In genomic region chr19:36246006-36246391, GRCh38 we compare ENCODE assay signal across 9 cellular contexts. TPM values are rescaled to one million over a fixed set of nuclear protein-coding genes. Genes with fewer than 3 reads are reported as not detected.
A peak's percentile ranks its signal among the peaks of the same experiment; 100 is the strongest.
DNase-seq lines count a peak whose midpoint lies in the region; ATAC-seq and TF ChIP-seq lines count a peak whose summit lies in the region.
"Had no signal": no experiment of that assay in that cellular context is flagged by ENCODE, and none has a peak within 500 bp of the region (broad histone marks: within the 10 kb centered on the region; RNA-seq: fewer than 3 reads in every experiment).

No MANE protein-coding gene starts in this region.

- peak overlapping the region; percentile 65 for H3K9ac ChIP-seq in mesenchymal stem cell (ENCODE audit: low read length)

- no peak for DNase-seq in activated CD4-positive, alpha-beta T cell treated with anti-CD3 and anti-CD28 coated beads, Interleukin-2, amount 10 ng/mL, durations not matched to agents 24 days and 14 days
- no peak for DNase-seq in activated CD4-positive, alpha-beta T cell treated with anti-CD3 and anti-CD28 coated beads for 1 hour
- DNase-seq in dorsolateral prefrontal cortex, result peak in 4 of 10 donors; percentile 7 to 60 (median 20)
- DNase-seq in mesenchymal stem cell, result no peak
- DNase-seq in DMS79 treated with DMSO at 0.1 percent for 48 hours (lab: John Stamatoyannopoulos, UW), result no peak

- H3K4me3 Mint-ChIP-seq in activated CD4-positive, alpha-beta T cell treated with anti-CD3 and anti-CD28 coated beads, Interleukin-2, amount 10 ng/mL, durations not matched to agents 24 days and 14 days, result peak overlapping the region; percentile 35
- H3K4me3 Mint-ChIP-seq: T-helper 1 cell treated with Interleukin-12 subunit alpha and Interleukin-12 subunit beta and Interleukin-4 antibody, amounts not matched to agents 30 μg/mL and 1 μg/mL, for 36 hours had no signal

- peak overlapping the region; percentile 57 for H4K91ac ChIP-seq in mesenchymal stem cell (ENCODE audit: low read length)

- no peak overlapping the region for H3K27ac Mint-ChIP-seq in activated CD4-positive, alpha-beta T cell treated with anti-CD3 and anti-CD28 coated beads, Interleukin-2, amount 10 ng/mL, durations not matched to agents 24 days and 14 days
- H3K27ac Mint-ChIP-seq: T-helper 1 cell treated with Interleukin-12 subunit alpha and Interleukin-12 subunit beta and Interleukin-4 antibody, amounts not matched to agents 30 μg/mL and 1 μg/mL, for 36 hours had no signal

- peaks cover 8% of the 10 kb centered on the region for H3K4me1 ChIP-seq in mesenchymal stem cell (ENCODE audit: control insufficient read depth, insufficient read depth, low read depth, low read length)

- H3K18ac ChIP-seq in mesenchymal stem cell (ENCODE audit: low read depth in 1 of 2, low read length in 2 of 2), result no peak overlapping the region

- H3K36me3 ChIP-seq in mesenchymal stem cell (ENCODE audit: control insufficient read depth in 1 of 2, insufficient read depth in 2 of 2, low read depth in 1 of 2, low read length in 2 of 2), result peaks cover 0 to 3% of the 10 kb centered on the region in 2 experiments

- H2AK5ac ChIP-seq in mesenchymal stem cell (ENCODE audit: low read length, severe bottlenecking), result no peak overlapping the region

- no peak overlapping the region for H3K4ac ChIP-seq in mesenchymal stem cell (ENCODE audit: low read depth in 1 of 2, low read length in 2 of 2)

- H3K4me1 Mint-ChIP-seq in activated CD4-positive, alpha-beta T cell treated with anti-CD3 and anti-CD28 coated beads, Interleukin-2, amount 10 ng/mL, durations not matched to agents 24 days and 14 days, result no peaks in the 10 kb centered on the region

- no peak overlapping the region for H2BK15ac ChIP-seq in mesenchymal stem cell (ENCODE audit: low read depth, poor library complexity, severe bottlenecking)

- intact Hi-C loops in activated CD4-positive, alpha-beta T cell treated with anti-CD3 and anti-CD28 coated beads, Interleukin-2, amount 10 ng/mL, durations not matched to agents 24 days and 14 days (cut with micrococcal nuclease), result no loop called here
- intact Hi-C loops in dorsolateral prefrontal cortex (cut with DNase I), result no loop called here

- H3K36me3 Mint-ChIP-seq in activated CD4-positive, alpha-beta T cell treated with anti-CD3 and anti-CD28 coated beads, Interleukin-2, amount 10 ng/mL, durations not matched to agents 24 days and 14 days (ENCODE audit: low read depth), result peaks cover 12% of the 10 kb centered on the region

- H3K4me3 ChIP-seq in dorsolateral prefrontal cortex (peak overlapping the region; percentile 25 to 76 (median 64)), mesenchymal stem cell (ENCODE audit: insufficient read depth in 1 of 2, low read depth in 1 of 2, low read length in 2 of 2) (peak overlapping the region in 1 of 2 experiments; percentile 76)

- peak overlapping the region in 1 of 2 experiments; percentile 18 for H3K14ac ChIP-seq in mesenchymal stem cell (ENCODE audit: low read length in 2 of 2)

- WGBS in mesenchymal stem cell, result 92% methylated on average over 28 of the region's 28 CpGs

- peaks cover 25% of the 10 kb centered on the region for H3K9me3 Mint-ChIP-seq in activated CD4-positive, alpha-beta T cell treated with anti-CD3 and anti-CD28 coated beads, Interleukin-2, amount 10 ng/mL, durations not matched to agents 24 days and 14 days

- no peak overlapping the region for H4K8ac ChIP-seq in mesenchymal stem cell (ENCODE audit: low read length)

- H3K79me1 ChIP-seq in mesenchymal stem cell (replicated peaks; ENCODE audit: low read length, poor library complexity, severe bottlenecking), result no peaks in the 10 kb centered on the region

- H2BK120ac ChIP-seq in mesenchymal stem cell (ENCODE audit: low read depth, low read length), result no peak overlapping the region

- H3K27ac ChIP-seq in dorsolateral prefrontal cortex (peak overlapping the region in 37 of 59 donors; percentile 7 to 84 (median 57)), mesenchymal stem cell (ENCODE audit: low read length, poor library complexity, severe bottlenecking) (no peak overlapping the region), temporal lobe (ENCODE audit: low read depth, low read length) (peak overlapping the region; percentile 3)

- no peak overlapping the region for H3K23ac ChIP-seq in mesenchymal stem cell (ENCODE audit: low read length in 2 of 2)

- no peak overlapping the region for H2BK12ac ChIP-seq in mesenchymal stem cell (ENCODE audit: low read length in 2 of 2)

- H3K9me3 ChIP-seq in mesenchymal stem cell (ENCODE audit: control insufficient read depth, low read length), result no peaks in the 10 kb centered on the region

- ATAC-seq in GM18498 (IDR thresholded peaks at IDR 0.05; ENCODE audit: unreplicated experiment) (no peak), HG02970 (IDR thresholded peaks at IDR 0.05; ENCODE audit: low FRiP score, unreplicated experiment) (no peak)

- no peak overlapping the region for H2BK5ac ChIP-seq in mesenchymal stem cell (ENCODE audit: low read depth, low read length, poor library complexity, severe bottlenecking)

- H3K4me2 ChIP-seq in mesenchymal stem cell (ENCODE audit: low read length, poor library complexity, severe bottlenecking), result no peak overlapping the region

- H2AFZ ChIP-seq in mesenchymal stem cell (ENCODE audit: low read depth, low read length), result no peak overlapping the region

- TF ChIP-seq CTCF in dorsolateral prefrontal cortex (IDR thresholded peaks at IDR 0.05 in 54 of 56, conservative IDR thresholded peaks at IDR 0.05 in 2 of 56; ENCODE audit: low read depth in 1 of 56, partially characterized antibody in 56 of 56), result no peak

- no peaks in the 10 kb centered on the region for H3K27me3 ChIP-seq in dorsolateral prefrontal cortex
- peaks cover 5 to 15% of the 10 kb centered on the region in 2 experiments for H3K27me3 ChIP-seq in mesenchymal stem cell (ENCODE audit: control insufficient read depth in 1 of 2, insufficient read depth in 1 of 2, low read length in 2 of 2)

- peaks cover 4% of the 10 kb centered on the region for H3K27me3 Mint-ChIP-seq in activated CD4-positive, alpha-beta T cell treated with anti-CD3 and anti-CD28 coated beads, Interleukin-2, amount 10 ng/mL, durations not matched to agents 24 days and 14 days

RNA-seq across cellular contexts. Expression of gene ZNF146, which starts 31.1 kb away (rescaled TPM):
- total RNA-seq in activated CD4-positive, alpha-beta T cell treated with anti-CD3 and anti-CD28 coated beads, Interleukin-2, amount 10 ng/mL, durations not matched to agents 24 days and 14 days, result 84.6 and 90.3 TPM in 2 replicates
- 100 to 1,000 TPM in 1 of 120 experiments, 10 to 100 TPM in 119; 35.9 to 116 (median 55.5) TPM for total RNA-seq in dorsolateral prefrontal cortex
- polyA plus RNA-seq in mesenchymal stem cell (2013, experiment 1 of 2), result 40.7 TPM
- polyA plus RNA-seq in mesenchymal stem cell (2013, experiment 2 of 2), result 42.9 TPM
- 87.8 TPM for total RNA-seq in temporal lobe

RNA-seq across cellular contexts. Expression of gene ZNF565, which starts 31.5 kb away (rescaled TPM):
- total RNA-seq in activated CD4-positive, alpha-beta T cell treated with anti-CD3 and anti-CD28 coated beads, Interleukin-2, amount 10 ng/mL, durations not matched to agents 24 days and 14 days, result 1.6 and 2.2 TPM in 2 replicates
- total RNA-seq in dorsolateral prefrontal cortex (10 to 100 TPM in 117 of 120 experiments, 1 to 10 TPM in 3; 9.6 to 25.4 (median 14.5) TPM), temporal lobe (18.4 TPM)
- 1.9 TPM for polyA plus RNA-seq in mesenchymal stem cell (2013, experiment 1 of 2)
- 1.6 TPM for polyA plus RNA-seq in mesenchymal stem cell (2013, experiment 2 of 2)
